Comparison of ENCODE assay signal across 8 cellular contexts in the genomic region with DNA sequence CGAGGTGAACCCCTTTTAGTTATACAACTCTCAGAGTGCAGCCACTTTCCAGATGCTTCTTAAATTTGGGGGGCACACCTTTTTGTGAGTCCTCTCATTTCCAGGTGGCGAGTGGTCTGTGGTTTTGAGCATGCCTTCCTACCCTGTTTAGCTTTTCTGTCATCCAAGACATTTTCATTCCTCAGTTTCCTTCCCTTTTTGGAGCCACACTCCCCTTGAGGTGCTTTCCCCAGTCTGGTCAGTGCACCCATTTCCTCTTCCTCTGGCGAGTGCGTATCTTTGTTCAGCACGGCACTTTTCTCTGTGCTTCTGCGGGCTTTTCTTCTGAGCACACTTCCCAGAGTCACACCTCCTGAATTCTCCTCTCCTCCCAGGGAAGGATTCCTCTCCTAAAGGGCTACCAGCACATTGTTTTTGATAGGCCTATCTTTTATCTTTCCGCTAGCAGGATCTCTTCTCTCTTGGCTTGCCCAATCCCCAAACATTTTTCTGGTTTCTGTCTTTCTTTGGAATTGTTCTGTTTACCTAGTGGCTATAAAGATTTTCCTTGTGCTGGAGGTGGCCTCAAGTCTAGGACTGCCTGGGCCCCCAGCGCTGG. TPM values are rescaled to one million over a fixed set of nuclear protein-coding genes. Genes with fewer than 3 reads are reported as not detected.
DNase-seq lines count a peak whose midpoint lies in the region; ATAC-seq, FAIRE-seq and TF ChIP-seq lines count a peak whose summit lies in the region.

No MANE protein-coding gene starts in this region.

- H3K36me3 ChIP-seq in HepG2 (replicated peaks in 1 of 2; ENCODE audit: control insufficient read depth in 1 of 2, insufficient read depth in 2 of 2, low read length in 2 of 2) (peaks cover 1 to 8% of the 10 kb centered on the region in 2 experiments; a peak in 1 of 5 replicates), stomach (peaks cover 0 to 14% (median 8%) of the 10 kb centered on the region in 4 donors)

- peak; percentile 25 for DNase-seq in GM19238 (ENCODE audit: insufficient read length, low spot score)
- peak; percentile 37 for DNase-seq in RPMI7951 (ENCODE audit: low read depth)
- no peak for DNase-seq in HepG2 (ENCODE audit: low spot score)
- DNase-seq in stomach: peak; percentile 54
- DNase-seq in DMS79 (lab: John Stamatoyannopoulos, UW): no peak

- CTCF ChIA-PET in HepG2 (lab: Yijun Ruan, JAX; ENCODE audit: low intra/inter-chr PET ratio, low total read pairs): no interaction called here

- H3K27ac Mint-ChIP-seq in brain: peak overlapping the region; percentile 84 to 98 (median 89)

- POLR2A ChIA-PET in HepG2 (lab: Yijun Ruan, JAX): interaction anchor here (16.6 kb wide), 1 partner anchor 30 kb away, joined by 461 read pairs; a partner anchor contains a TSS

- H4K20me1 ChIP-seq in HepG2 (ENCODE audit: insufficient read depth, low read length): no peaks in the 10 kb centered on the region

- H3K79me2 ChIP-seq in HepG2 (ENCODE audit: insufficient read depth, low read length): peaks cover 48% of the 10 kb centered on the region

- TF ChIP-seq POLR2A in HepG2 (IDR thresholded peaks at IDR 0.05; ENCODE audit: insufficient read depth in 1 of 2, low read depth in 2 of 2, low read length in 2 of 2) (no peak), stomach (IDR thresholded peaks at IDR 0.05) (no peak)

- FAIRE-seq in HepG2 (lab: Jason Lieb, UNC): no peak

- H3K27me3 ChIP-seq in HepG2 (ENCODE audit: control insufficient read depth in 1 of 2, insufficient read depth in 2 of 2, low read length in 2 of 2): no peaks in the 10 kb centered on the region; a peak in 1 of 5 replicates
- no peaks in the 10 kb centered on the region for H3K27me3 ChIP-seq in stomach

- H3K27ac ChIP-seq in HepG2 (ENCODE audit: extremely low read length, insufficient read depth, low read length): peak overlapping the region; percentile 1
- peak overlapping the region; percentile 58 to 97 (median 95) for H3K27ac ChIP-seq in stomach

- peak overlapping the region; percentile 93 for H3K4me2 ChIP-seq in HepG2 (ENCODE audit: low read depth, low read length)

- peak overlapping the region; percentile 76 to 85 (median 81) for H3K4me3 ChIP-seq in HepG2 (replicated peaks in 1 of 3; ENCODE audit: insufficient read depth in 1 of 3, low read depth in 2 of 3, low read length in 3 of 3)
- H3K4me3 ChIP-seq in stomach: peak overlapping the region; percentile 60 to 79 (median 66)

- 76% methylated on average over 8 of the region's 8 CpGs for WGBS in HepG2 (ENCODE audit: low lambda C conversion rate)
- 14 to 39% (median 29%) methylated on average over 8 of the region's 8 CpGs for WGBS in stomach, 5 donors

- peak overlapping the region; percentile 83 for H3K9ac ChIP-seq in HepG2 (ENCODE audit: insufficient read depth, low read depth, low read length)

- intact Hi-C loops in HepG2 (cut with micrococcal nuclease; ENCODE audit: unreplicated experiment) (no loop called here), stomach (cut with DNase I; ENCODE audit: low total_unique reads) (no loop called here)

- TF ChIP-seq CTCF in brain (conservative IDR thresholded peaks at IDR 0.05) (no peak), HepG2 (CRISPR knock-in tag; IDR thresholded peaks at IDR 0.05) (no peak), stomach (IDR thresholded peaks at IDR 0.05) (no peak)

- H3K4me3 Mint-ChIP-seq in brain: peak overlapping the region; percentile 88 to 98 (median 97)

- H3K36me3 Mint-ChIP-seq in brain: peaks cover 32% of the 10 kb centered on the region

- in situ Hi-C loops in HepG2 (cut with HindIII; ENCODE audit: extremely low pct_ligation_motif_present, low pct_unique_long_range_greater_than_20kb): no loop called here

- peaks cover 62% of the 10 kb centered on the region for H3K4me1 ChIP-seq in HepG2 (ENCODE audit: insufficient read depth, low read length)
- H3K4me1 ChIP-seq in stomach: peaks cover 63 to 87% (median 74%) of the 10 kb centered on the region in 4 donors

- no peak for TF ChIP-seq RAD21 in HepG2 (CRISPR knock-in tag; IDR thresholded peaks at IDR 0.05)

- peaks cover 0 to 9% (median 4%) of the 10 kb centered on the region in 5 experiments for H3K9me3 Mint-ChIP-seq in brain

- H2AFZ ChIP-seq in HepG2 (ENCODE audit: low read length): no peak overlapping the region

- H3K27me3 Mint-ChIP-seq in brain: peaks cover 5% of the 10 kb centered on the region

- TF ChIP-seq EP300 in HepG2 (IDR thresholded peaks at IDR 0.05; ENCODE audit: low read depth in 2 of 2, low read length in 2 of 2) (no peak), HepG2 (CRISPR knock-in tag; IDR thresholded peaks at IDR 0.05; ENCODE audit: borderline replicate concordance) (no peak), stomach (IDR thresholded peaks at IDR 0.05) (no peak)

- no peak for ATAC-seq in HepG2
- no peak for ATAC-seq in HG02678 (IDR thresholded peaks at IDR 0.05; ENCODE audit: unreplicated experiment)
- no peak for ATAC-seq in HG02870 (IDR thresholded peaks at IDR 0.05; ENCODE audit: unreplicated experiment)

- no peaks in the 10 kb centered on the region for H3K9me3 ChIP-seq in HepG2 (ENCODE audit: low read length)
- H3K9me3 ChIP-seq in stomach: no peaks in the 10 kb centered on the region

- H3K4me1 Mint-ChIP-seq in brain: peaks cover 74% of the 10 kb centered on the region

- no TSS peak for BruUV-seq in HepG2 (replicated peaks; lab: Mats Ljungman, UMichigan)

TF ChIP-seq in HepG2, 621 proteins besides CTCF, POLR2A, EP300 and RAD21 (continues in another document):
- TF ChIP-seq PHF21A (CRISPR knock-in tag; IDR thresholded peaks at IDR 0.05) (no peak), ZMYM2 (CRISPR knock-in tag; IDR thresholded peaks at IDR 0.05) (no peak), HMG20B (CRISPR knock-in tag; conservative IDR thresholded peaks at IDR 0.05) (no peak), IRX3 (CRISPR knock-in tag; IDR thresholded peaks at IDR 0.05; ENCODE audit: borderline replicate concordance, low read depth) (no peak)

RNA-seq across cellular contexts. Expression of a gene that starts 1.4 kb away (rescaled TPM):
- 47.3 and 60.0 TPM in 2 replicates for total RNA-seq in RPMI7951 (2014; rRNA removed; shearing (Covaris generic))
- polyA plus RNA-seq in brain (ENCODE audit: insufficient read depth, low read depth, low replicate concordance) (34.9 TPM), HepG2 (2011; rRNA removed) (18.5 and 22.8 TPM in 2 replicates), stomach (10 to 100 TPM; 18.3 to 27.3 (median 20.4) TPM)
- total RNA-seq in HepG2 (2016; rRNA removed; fragmentation: Illumina TruSeq; extraction: Trizol) (34.1 and 43.3 TPM in 2 replicates), stomach (100 to 1,000 TPM in 1 of 5 donors, 10 to 100 TPM in 4; 22.6 to 135 (median 58.0) TPM)
- 56.7 and 61.5 TPM in 2 replicates for total RNA-seq in HepG2 (2016; cell fraction: cytosol; rRNA removed; fragmentation: Illumina TruSeq; extraction: Trizol; ENCODE audit: low read depth)
- 35.4 and 40.8 TPM in 2 replicates for total RNA-seq in HepG2 (2016; cell fraction: insoluble cytoplasmic fraction; rRNA removed; fragmentation: Illumina TruSeq; extraction: Trizol)
- 47.8 and 49.1 TPM in 2 replicates for total RNA-seq in HepG2 (2016; cell fraction: membrane; rRNA removed; fragmentation: Illumina TruSeq; extraction: Trizol)
- 37.0 and 43.8 TPM in 2 replicates for total RNA-seq in HepG2 (2016; cell fraction: nucleus; rRNA removed; fragmentation: Illumina TruSeq; extraction: Trizol)
- polyA plus RNA-seq in HepG2 (2011; cell fraction: cytosol; rRNA removed): 21.6 and 23.5 TPM in 2 replicates
- polyA plus RNA-seq in HepG2 (2011; cell fraction: nucleus; rRNA removed): 14.7 and 18.5 TPM in 2 replicates
- polyA plus RNA-seq in HepG2 (2012): 36.8 and 41.9 TPM in 2 replicates
- 22.9 and 31.3 TPM in 2 replicates for polyA plus RNA-seq in HepG2 (2016; cell fraction: cytosol; fragmentation: Illumina TruSeq; extraction: Trizol; ENCODE audit: low read depth)
- 32.6 and 36.2 TPM in 2 replicates for polyA plus RNA-seq in HepG2 (2016; cell fraction: insoluble cytoplasmic fraction; fragmentation: Illumina TruSeq; extraction: Trizol; ENCODE audit: low read depth)
- polyA plus RNA-seq in HepG2 (2016; cell fraction: membrane; fragmentation: Illumina TruSeq; extraction: Trizol; ENCODE audit: low read depth): 22.4 and 30.8 TPM in 2 replicates
- polyA plus RNA-seq in HepG2 (2016; cell fraction: nucleus; fragmentation: Illumina TruSeq; extraction: Trizol; ENCODE audit: insufficient read depth, low read depth): 23.9 and 28.8 TPM in 2 replicates
- polyA minus RNA-seq in HepG2 (2011; rRNA and poly(A)+ RNA removed; ENCODE audit: low replicate concordance): 44.9 and 77.1 TPM in 2 replicates
- 19.8 and 22.3 TPM in 2 replicates for polyA minus RNA-seq in HepG2 (2011; cell fraction: cytosol; rRNA and poly(A)+ RNA removed)
- polyA minus RNA-seq in HepG2 (2011; cell fraction: nucleus; rRNA and poly(A)+ RNA removed): 53.6 and 69.2 TPM in 2 replicates

RNA-seq across cellular contexts. Expression of a gene that starts 31.2 kb away (rescaled TPM):
- total RNA-seq in RPMI7951 (2014; rRNA removed; shearing (Covaris generic)): 269 and 327 TPM in 2 replicates
- polyA plus RNA-seq in brain (ENCODE audit: insufficient read depth, low read depth, low replicate concordance) (105 TPM), HepG2 (2011; rRNA removed) (859 and 920 TPM in 2 replicates), stomach (100 to 1,000 TPM in 2 of 3 donors, 10 to 100 TPM in 1; 93.3 to 273 (median 119) TPM)
- total RNA-seq in HepG2 (2016; rRNA removed; fragmentation: Illumina TruSeq; extraction: Trizol) (431 and 788 TPM in 2 replicates), stomach (100 to 1,000 TPM; 358 to 770 (median 579) TPM)
- total RNA-seq in HepG2 (2016; cell fraction: cytosol; rRNA removed; fragmentation: Illumina TruSeq; extraction: Trizol; ENCODE audit: low read depth): 862 and 1,011 TPM in 2 replicates
- total RNA-seq in HepG2 (2016; cell fraction: insoluble cytoplasmic fraction; rRNA removed; fragmentation: Illumina TruSeq; extraction: Trizol): 445 and 791 TPM in 2 replicates
- 352 and 417 TPM in 2 replicates for total RNA-seq in HepG2 (2016; cell fraction: membrane; rRNA removed; fragmentation: Illumina TruSeq; extraction: Trizol)
- total RNA-seq in HepG2 (2016; cell fraction: nucleus; rRNA removed; fragmentation: Illumina TruSeq; extraction: Trizol): 1,469 and 1,561 TPM in 2 replicates
- 89.0 and 133 TPM in 2 replicates for polyA plus RNA-seq in HepG2 (2011; cell fraction: cytosol; rRNA removed)
- 3,125 and 3,321 TPM in 2 replicates for polyA plus RNA-seq in HepG2 (2011; cell fraction: nucleus; rRNA removed)
- polyA plus RNA-seq in HepG2 (2012): 867 and 961 TPM in 2 replicates
- polyA plus RNA-seq in HepG2 (2016; cell fraction: cytosol; fragmentation: Illumina TruSeq; extraction: Trizol; ENCODE audit: low read depth): 47.3 and 51.7 TPM in 2 replicates
- polyA plus RNA-seq in HepG2 (2016; cell fraction: insoluble cytoplasmic fraction; fragmentation: Illumina TruSeq; extraction: Trizol; ENCODE audit: low read depth): 339 and 360 TPM in 2 replicates
- polyA plus RNA-seq in HepG2 (2016; cell fraction: membrane; fragmentation: Illumina TruSeq; extraction: Trizol; ENCODE audit: low read depth): 79.3 and 86.7 TPM in 2 replicates
- polyA plus RNA-seq in HepG2 (2016; cell fraction: nucleus; fragmentation: Illumina TruSeq; extraction: Trizol; ENCODE audit: insufficient read depth, low read depth): 2,644 and 2,668 TPM in 2 replicates
- polyA minus RNA-seq in HepG2 (2011; rRNA and poly(A)+ RNA removed; ENCODE audit: low replicate concordance): 166 and 263 TPM in 2 replicates
- 91.3 and 98.3 TPM in 2 replicates for polyA minus RNA-seq in HepG2 (2011; cell fraction: cytosol; rRNA and poly(A)+ RNA removed)
- polyA minus RNA-seq in HepG2 (2011; cell fraction: nucleus; rRNA and poly(A)+ RNA removed): 2,261 and 2,868 TPM in 2 replicates

Comparison
In these comparisons a context has a peak if more than half of its experiments do, and no peak if none do; other contexts are left out.
1. DNase-seq: peak in GM19238 (single experiment), RPMI7951 (single experiment) and stomach (single experiment); none in HepG2 (single experiment) and DMS79 (single experiment).